ENCODE assay signal across 10 cellular contexts in genomic region chr2:237752761-237753165, GRCh38. TPM values are rescaled to one million over a fixed set of nuclear protein-coding genes. Genes with fewer than 3 reads are reported as not detected.
A peak's percentile ranks its signal among the peaks of the same experiment; 100 is the strongest.
DNase-seq lines count a peak whose midpoint lies in the region; ATAC-seq, FAIRE-seq and TF ChIP-seq lines count a peak whose summit lies in the region.
"Had no signal": no experiment of that assay in that cellular context is flagged by ENCODE, and none has a peak within 500 bp of the region (broad histone marks: within the 10 kb centered on the region; RNA-seq: fewer than 3 reads in every experiment).

No MANE protein-coding gene starts in this region.

- TF ChIP-seq CTCF in GM13976 (IDR thresholded peaks at IDR 0.05; ENCODE audit: borderline replicate concordance, control extremely low read depth, extremely low read depth, insufficient read depth, missing control alignments) (no peak), tibial nerve (IDR thresholded peaks at IDR 0.05) (no peak), suprapubic skin (IDR thresholded peaks at IDR 0.05) (no peak)

- H3K9me3 ChIP-seq in tibial nerve (no peaks in the 10 kb centered on the region), suprapubic skin (no peaks in the 10 kb centered on the region)
- H3K9me3 ChIP-seq: ascending aorta had no signal

- WGBS in tibial nerve, 2 donors, result 41 to 48% methylated on average over 5 of the region's 5 CpGs
- WGBS in suprapubic skin, result 70% methylated on average over 5 of the region's 5 CpGs

- no peak overlapping the region for H3K4me3 ChIP-seq in tibial nerve
- no peak overlapping the region for H3K4me3 ChIP-seq in suprapubic skin
- H3K4me3 ChIP-seq: ascending aorta had no signal

- peak; percentile 99 for ATAC-seq in GM19452 (IDR thresholded peaks at IDR 0.05; ENCODE audit: unreplicated experiment)
- peak; percentile 94 for ATAC-seq in HG03139 (IDR thresholded peaks at IDR 0.05; ENCODE audit: unreplicated experiment)

- H3K27ac ChIP-seq in tibial nerve (no peak overlapping the region), suprapubic skin (no peak overlapping the region)
- H3K27ac ChIP-seq: ascending aorta had no signal

- H3K36me3 ChIP-seq in tibial nerve (peaks cover 0 to 93% (median 10%) of the 10 kb centered on the region in 3 donors), suprapubic skin (peaks cover 88% of the 10 kb centered on the region)

- TF ChIP-seq POLR2A in erythroblast (IDR thresholded peaks at IDR 0.05; ENCODE audit: low read length), result no peak
- no peak for TF ChIP-seq POLR2A in tibial nerve (IDR thresholded peaks at IDR 0.05)
- no peak for TF ChIP-seq POLR2A in suprapubic skin (IDR thresholded peaks at IDR 0.05)

- DNase-seq in GM13976 (ENCODE audit: low spot score) (peak; percentile 88), erythroblast (lab: John Stamatoyannopoulos, UW) (peak; percentile 10 to 11), tibial nerve (ENCODE audit: low spot score in 2 of 2) (no peak), suprapubic skin (ENCODE audit: low spot score in 2 of 2) (no peak), urothelium cell line (ENCODE audit: low spot score) (no peak), cerebellar nuclear complex (lab: John Stamatoyannopoulos, UW) (no peak)
- DNase-seq: small intestine had no signal

- in situ Hi-C loops in GM13976 (cut with MboI; ENCODE audit: low sequenced_read_pairs, unreplicated experiment), result no loop called here

- TF ChIP-seq EP300 in tibial nerve (IDR thresholded peaks at IDR 0.05), result no peak
- no peak for TF ChIP-seq EP300 in suprapubic skin (IDR thresholded peaks at IDR 0.05)

- H3K27me3 ChIP-seq in tibial nerve, result no peaks in the 10 kb centered on the region
- H3K27me3 ChIP-seq in suprapubic skin, result no peaks in the 10 kb centered on the region
- H3K27me3 ChIP-seq: ascending aorta had no signal

- H3K4me1 ChIP-seq in tibial nerve, result no peaks in the 10 kb centered on the region
- H3K4me1 ChIP-seq in suprapubic skin, result no peaks in the 10 kb centered on the region
- H3K4me1 ChIP-seq: ascending aorta had no signal

- FAIRE-seq in urothelium cell line (lab: Jason Lieb, UNC), result no peak
- FAIRE-seq: small intestine had no signal

RNA-seq across cellular contexts. Expression of gene RBM44, which starts 45.8 kb away (rescaled TPM):
- under 1 TPM; under 0.01 to 0.59 (median 0.36) TPM for total RNA-seq in tibial nerve
- total RNA-seq in suprapubic skin, result 1 to 10 TPM in 3 of 4 donors, under 1 TPM in 1; 0.93 to 2.2 (median 1.1) TPM

Comparison
In these comparisons a context has a peak if more than half of its experiments do, and no peak if none do; other contexts are left out.
1. DNase-seq: peak in GM13976 (single experiment) and erythroblast (2 of 2); none in tibial nerve (0 of 2), suprapubic skin (0 of 2), urothelium cell line (single experiment) and cerebellar nuclear complex (0 of 2).